ENCODE assay signal across 19 cellular contexts in the genomic region with DNA sequence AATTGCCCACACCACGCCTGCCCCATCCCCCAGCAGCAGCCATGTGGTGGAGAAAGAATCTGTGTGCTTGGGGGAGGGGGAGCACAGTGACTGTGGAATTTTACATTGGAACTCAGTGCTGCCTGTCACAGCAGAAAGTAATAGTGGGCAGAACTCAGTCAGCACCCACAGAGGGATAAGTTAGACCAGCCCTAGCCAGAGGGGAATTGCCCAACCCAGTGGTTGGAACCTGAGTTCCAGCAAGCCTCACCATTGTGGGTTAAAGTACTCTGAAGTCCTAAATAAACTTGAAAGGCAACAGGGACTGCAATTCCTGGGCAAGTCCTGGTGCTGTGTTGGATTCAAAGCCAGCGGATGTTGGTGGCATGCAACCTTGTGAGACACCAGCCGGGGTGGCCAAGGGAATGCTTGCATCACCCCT.
DNase-seq lines count a peak whose midpoint lies in the region; ATAC-seq, FAIRE-seq and TF ChIP-seq lines count a peak whose summit lies in the region.
"Had no signal": no experiment of that assay in that cellular context is flagged by ENCODE, and none has a peak within 500 bp of the region (broad histone marks: within the 10 kb centered on the region; RNA-seq: fewer than 3 reads in every experiment).

No MANE protein-coding gene starts in this region.

- H3K27ac Mint-ChIP-seq in WTC11 = no peak overlapping the region
- H3K27ac Mint-ChIP-seq: CD4-positive, alpha-beta memory T cell; naive thymus-derived CD4-positive, alpha-beta T cell had no signal

- H3K4me1 Mint-ChIP-seq in WTC11 = peaks cover 12% of the 10 kb centered on the region
- H3K4me1 Mint-ChIP-seq: CD4-positive, alpha-beta memory T cell; naive thymus-derived CD4-positive, alpha-beta T cell had no signal

- H3K27me3 Mint-ChIP-seq in WTC11 (ENCODE audit: low read depth) = no peaks in the 10 kb centered on the region
- H3K27me3 Mint-ChIP-seq: CD4-positive, alpha-beta memory T cell had no signal

- no peak for TF ChIP-seq CTCF in WTC11 (IDR thresholded peaks at IDR 0.05)

- ATAC-seq in WTC11 (peak; percentile 78), GM18907 (IDR thresholded peaks at IDR 0.05; ENCODE audit: unreplicated experiment) (no peak)
- ATAC-seq: naive thymus-derived CD4-positive, alpha-beta T cell; psoas muscle had no signal

- no peaks in the 10 kb centered on the region for H3K36me3 Mint-ChIP-seq in WTC11
- H3K36me3 Mint-ChIP-seq: CD4-positive, alpha-beta memory T cell had no signal

- POLR2A ChIA-PET in WTC11 (lab: Charles Lee) = no interaction called here

- H3K4me3 Mint-ChIP-seq in WTC11 = no peak overlapping the region
- H3K4me3 Mint-ChIP-seq: CD4-positive, alpha-beta memory T cell; naive thymus-derived CD4-positive, alpha-beta T cell had no signal

- peaks cover 13% of the 10 kb centered on the region; the same call in 1 of the 2 replicates for H3K9me3 Mint-ChIP-seq in WTC11
- H3K9me3 Mint-ChIP-seq: CD4-positive, alpha-beta memory T cell had no signal

- CTCF ChIA-PET in WTC11 (lab: Charles Lee) = no interaction called here

- DNase-seq in M059J (ENCODE audit: low read depth) (peak; percentile 50), WTC11 (ENCODE audit: low spot score) (peak; percentile 30), left kidney (ENCODE audit: low read depth, low spot score) (peak; percentile 35), NCI-H1105 treated with DMSO at 0.1 percent for 48 hours (lab: John Stamatoyannopoulos, UW) (no peak), AG08396 (ENCODE audit: low spot score) (no peak)
- DNase-seq in stimulated activated CD4-positive, alpha-beta T cell treated with anti-CD3 and anti-CD28 coated beads, Interleukin-4, amount 100 ng/mL, for 4 hours = no peak
- DNase-seq: adrenal gland; DND-41; foreskin melanocyte; Karpas-422; naive thymus-derived CD4-positive, alpha-beta T cell; NCI-H1694; psoas muscle; stimulated activated CD4-positive, alpha-beta T cell treated with anti-CD3 and anti-CD28 coated beads, Interleukin-12 subunit alpha, Interleukin-12 subunit beta, amount 100 ng/mL, for 4 hours; stimulated activated naive CD4-positive, alpha-beta T cell had no signal

- FAIRE-seq in A204.1 (lab: Jason Lieb, UNC) = peak; percentile 92
- FAIRE-seq: endothelial cell of umbilical vein had no signal

TF ChIP-seq in WTC11, 78 proteins besides CTCF, POLR2A, EP300 and RAD21 (continues in another document):
- TF ChIP-seq IRF2 (CRISPR knock-in tag; IDR thresholded peaks at IDR 0.05; ENCODE audit: borderline replicate concordance, low read depth) (no peak), SMAD3 (CRISPR knock-in tag; IDR thresholded peaks at IDR 0.05; ENCODE audit: borderline replicate concordance) (no peak), ZNF121 (CRISPR knock-in tag; IDR thresholded peaks at IDR 0.05) (no peak), ZBTB21 (CRISPR knock-in tag; IDR thresholded peaks at IDR 0.05; ENCODE audit: borderline replicate concordance) (no peak), SMAD4 (CRISPR knock-in tag; IDR thresholded peaks at IDR 0.05) (no peak), CBFB (CRISPR knock-in tag; IDR thresholded peaks at IDR 0.05; ENCODE audit: low read depth) (no peak), ETV6 (CRISPR knock-in tag; IDR thresholded peaks at IDR 0.05) (no peak), RELA (CRISPR knock-in tag; IDR thresholded peaks at IDR 0.05; ENCODE audit: borderline replicate concordance) (no peak), ZNF219 (CRISPR knock-in tag; IDR thresholded peaks at IDR 0.05; ENCODE audit: borderline replicate concordance) (no peak), NFE2L1 (CRISPR knock-in tag; IDR thresholded peaks at IDR 0.05) (no peak)
- TF ChIP-seq, protein P1, sequence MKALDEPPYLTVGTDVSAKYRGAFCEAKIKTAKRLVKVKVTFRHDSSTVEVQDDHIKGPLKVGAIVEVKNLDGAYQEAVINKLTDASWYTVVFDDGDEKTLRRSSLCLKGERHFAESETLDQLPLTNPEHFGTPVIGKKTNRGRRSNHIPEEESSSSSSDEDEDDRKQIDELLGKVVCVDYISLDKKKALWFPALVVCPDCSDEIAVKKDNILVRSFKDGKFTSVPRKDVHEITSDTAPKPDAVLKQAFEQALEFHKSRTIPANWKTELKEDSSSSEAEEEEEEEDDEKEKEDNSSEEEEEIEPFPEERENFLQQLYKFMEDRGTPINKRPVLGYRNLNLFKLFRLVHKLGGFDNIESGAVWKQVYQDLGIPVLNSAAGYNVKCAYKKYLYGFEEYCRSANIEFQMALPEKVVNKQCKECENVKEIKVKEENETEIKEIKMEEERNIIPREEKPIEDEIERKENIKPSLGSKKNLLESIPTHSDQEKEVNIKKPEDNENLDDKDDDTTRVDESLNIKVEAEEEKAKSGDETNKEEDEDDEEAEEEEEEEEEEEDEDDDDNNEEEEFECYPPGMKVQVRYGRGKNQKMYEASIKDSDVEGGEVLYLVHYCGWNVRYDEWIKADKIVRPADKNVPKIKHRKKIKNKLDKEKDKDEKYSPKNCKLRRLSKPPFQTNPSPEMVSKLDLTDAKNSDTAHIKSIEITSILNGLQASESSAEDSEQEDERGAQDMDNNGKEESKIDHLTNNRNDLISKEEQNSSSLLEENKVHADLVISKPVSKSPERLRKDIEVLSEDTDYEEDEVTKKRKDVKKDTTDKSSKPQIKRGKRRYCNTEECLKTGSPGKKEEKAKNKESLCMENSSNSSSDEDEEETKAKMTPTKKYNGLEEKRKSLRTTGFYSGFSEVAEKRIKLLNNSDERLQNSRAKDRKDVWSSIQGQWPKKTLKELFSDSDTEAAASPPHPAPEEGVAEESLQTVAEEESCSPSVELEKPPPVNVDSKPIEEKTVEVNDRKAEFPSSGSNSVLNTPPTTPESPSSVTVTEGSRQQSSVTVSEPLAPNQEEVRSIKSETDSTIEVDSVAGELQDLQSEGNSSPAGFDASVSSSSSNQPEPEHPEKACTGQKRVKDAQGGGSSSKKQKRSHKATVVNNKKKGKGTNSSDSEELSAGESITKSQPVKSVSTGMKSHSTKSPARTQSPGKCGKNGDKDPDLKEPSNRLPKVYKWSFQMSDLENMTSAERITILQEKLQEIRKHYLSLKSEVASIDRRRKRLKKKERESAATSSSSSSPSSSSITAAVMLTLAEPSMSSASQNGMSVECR (CRISPR knock-in tag; IDR thresholded peaks at IDR 0.05; ENCODE audit: borderline replicate concordance) = no peak
- TF ChIP-seq, protein P2, sequence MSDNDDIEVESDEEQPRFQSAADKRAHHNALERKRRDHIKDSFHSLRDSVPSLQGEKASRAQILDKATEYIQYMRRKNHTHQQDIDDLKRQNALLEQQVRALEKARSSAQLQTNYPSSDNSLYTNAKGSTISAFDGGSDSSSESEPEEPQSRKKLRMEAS (CRISPR knock-in tag; IDR thresholded peaks at IDR 0.05) = no peak
- TF ChIP-seq, protein P3, sequence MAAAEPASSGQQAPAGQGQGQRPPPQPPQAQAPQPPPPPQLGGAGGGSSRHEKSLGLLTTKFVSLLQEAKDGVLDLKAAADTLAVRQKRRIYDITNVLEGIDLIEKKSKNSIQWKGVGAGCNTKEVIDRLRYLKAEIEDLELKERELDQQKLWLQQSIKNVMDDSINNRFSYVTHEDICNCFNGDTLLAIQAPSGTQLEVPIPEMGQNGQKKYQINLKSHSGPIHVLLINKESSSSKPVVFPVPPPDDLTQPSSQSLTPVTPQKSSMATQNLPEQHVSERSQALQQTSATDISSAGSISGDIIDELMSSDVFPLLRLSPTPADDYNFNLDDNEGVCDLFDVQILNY (CRISPR knock-in tag; IDR thresholded peaks at IDR 0.05) = no peak
- TF ChIP-seq, protein P4, sequence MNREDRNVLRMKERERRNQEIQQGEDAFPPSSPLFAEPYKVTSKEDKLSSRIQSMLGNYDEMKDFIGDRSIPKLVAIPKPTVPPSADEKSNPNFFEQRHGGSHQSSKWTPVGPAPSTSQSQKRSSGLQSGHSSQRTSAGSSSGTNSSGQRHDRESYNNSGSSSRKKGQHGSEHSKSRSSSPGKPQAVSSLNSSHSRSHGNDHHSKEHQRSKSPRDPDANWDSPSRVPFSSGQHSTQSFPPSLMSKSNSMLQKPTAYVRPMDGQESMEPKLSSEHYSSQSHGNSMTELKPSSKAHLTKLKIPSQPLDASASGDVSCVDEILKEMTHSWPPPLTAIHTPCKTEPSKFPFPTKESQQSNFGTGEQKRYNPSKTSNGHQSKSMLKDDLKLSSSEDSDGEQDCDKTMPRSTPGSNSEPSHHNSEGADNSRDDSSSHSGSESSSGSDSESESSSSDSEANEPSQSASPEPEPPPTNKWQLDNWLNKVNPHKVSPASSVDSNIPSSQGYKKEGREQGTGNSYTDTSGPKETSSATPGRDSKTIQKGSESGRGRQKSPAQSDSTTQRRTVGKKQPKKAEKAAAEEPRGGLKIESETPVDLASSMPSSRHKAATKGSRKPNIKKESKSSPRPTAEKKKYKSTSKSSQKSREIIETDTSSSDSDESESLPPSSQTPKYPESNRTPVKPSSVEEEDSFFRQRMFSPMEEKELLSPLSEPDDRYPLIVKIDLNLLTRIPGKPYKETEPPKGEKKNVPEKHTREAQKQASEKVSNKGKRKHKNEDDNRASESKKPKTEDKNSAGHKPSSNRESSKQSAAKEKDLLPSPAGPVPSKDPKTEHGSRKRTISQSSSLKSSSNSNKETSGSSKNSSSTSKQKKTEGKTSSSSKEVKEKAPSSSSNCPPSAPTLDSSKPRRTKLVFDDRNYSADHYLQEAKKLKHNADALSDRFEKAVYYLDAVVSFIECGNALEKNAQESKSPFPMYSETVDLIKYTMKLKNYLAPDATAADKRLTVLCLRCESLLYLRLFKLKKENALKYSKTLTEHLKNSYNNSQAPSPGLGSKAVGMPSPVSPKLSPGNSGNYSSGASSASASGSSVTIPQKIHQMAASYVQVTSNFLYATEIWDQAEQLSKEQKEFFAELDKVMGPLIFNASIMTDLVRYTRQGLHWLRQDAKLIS (CRISPR knock-in tag; IDR thresholded peaks at IDR 0.05; ENCODE audit: borderline replicate concordance) = no peak
- TF ChIP-seq, protein P5, sequence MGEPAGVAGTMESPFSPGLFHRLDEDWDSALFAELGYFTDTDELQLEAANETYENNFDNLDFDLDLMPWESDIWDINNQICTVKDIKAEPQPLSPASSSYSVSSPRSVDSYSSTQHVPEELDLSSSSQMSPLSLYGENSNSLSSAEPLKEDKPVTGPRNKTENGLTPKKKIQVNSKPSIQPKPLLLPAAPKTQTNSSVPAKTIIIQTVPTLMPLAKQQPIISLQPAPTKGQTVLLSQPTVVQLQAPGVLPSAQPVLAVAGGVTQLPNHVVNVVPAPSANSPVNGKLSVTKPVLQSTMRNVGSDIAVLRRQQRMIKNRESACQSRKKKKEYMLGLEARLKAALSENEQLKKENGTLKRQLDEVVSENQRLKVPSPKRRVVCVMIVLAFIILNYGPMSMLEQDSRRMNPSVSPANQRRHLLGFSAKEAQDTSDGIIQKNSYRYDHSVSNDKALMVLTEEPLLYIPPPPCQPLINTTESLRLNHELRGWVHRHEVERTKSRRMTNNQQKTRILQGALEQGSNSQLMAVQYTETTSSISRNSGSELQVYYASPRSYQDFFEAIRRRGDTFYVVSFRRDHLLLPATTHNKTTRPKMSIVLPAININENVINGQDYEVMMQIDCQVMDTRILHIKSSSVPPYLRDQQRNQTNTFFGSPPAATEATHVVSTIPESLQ (CRISPR knock-in tag; IDR thresholded peaks at IDR 0.05) = no peak

Comparison
In these comparisons a context has a peak if more than half of its experiments do, and no peak if none do; other contexts are left out.
1. DNase-seq: peak in M059J (single experiment), WTC11 (single experiment) and left kidney (single experiment); none in stimulated activated CD4-positive, alpha-beta T cell treated with anti-CD3 and anti-CD28 coated beads, Interleukin-4, amount 100 ng/mL, for 4 hours (0 of 2), NCI-H1105 treated with DMSO at 0.1 percent for 48 hours (single experiment) and AG08396 (single experiment).